In the genomic region with DNA sequence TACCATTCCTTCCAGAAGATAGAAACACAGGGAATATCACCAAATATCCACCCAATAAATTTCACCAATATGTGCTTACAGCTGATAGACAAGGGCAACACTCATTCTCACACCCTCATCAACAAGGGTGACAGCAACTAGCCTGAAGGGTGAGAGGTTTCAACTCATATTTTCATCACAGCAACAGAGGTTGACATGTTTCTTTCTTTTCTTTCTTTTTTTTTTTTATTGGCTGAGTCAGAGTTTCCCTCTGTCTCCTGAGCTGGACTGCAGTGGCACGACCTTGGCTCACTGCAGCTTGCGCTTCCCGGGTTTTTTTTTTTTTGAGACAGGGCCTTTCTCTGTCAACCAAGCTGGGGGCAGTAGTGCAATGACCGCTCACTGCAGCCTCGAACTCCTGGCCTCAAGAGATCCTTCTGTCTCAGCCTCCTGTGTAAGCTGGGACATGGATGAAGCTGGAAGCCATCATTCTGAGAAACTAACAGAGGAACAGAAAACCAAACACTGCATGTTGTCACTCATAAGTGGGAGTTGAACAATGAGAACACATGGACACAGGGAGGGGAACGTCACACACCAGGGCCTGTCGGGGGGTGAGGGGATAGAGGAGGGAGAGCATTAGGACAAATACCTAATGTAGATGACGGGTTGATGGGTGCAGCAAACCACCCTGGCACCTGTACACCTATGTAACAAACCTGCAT, we compare ENCODE assay signal across 13 cellular contexts. TPM values are rescaled to one million over a fixed set of nuclear protein-coding genes. Genes with fewer than 3 reads are reported as not detected.
DNase-seq lines count a peak whose midpoint lies in the region; ATAC-seq, FAIRE-seq and TF ChIP-seq lines count a peak whose summit lies in the region.
"Had no signal": no experiment of that assay in that cellular context is flagged by ENCODE, and none has a peak within 500 bp of the region (broad histone marks: within the 10 kb centered on the region; RNA-seq: fewer than 3 reads in every experiment).

No MANE protein-coding gene starts in this region.

- peaks cover 7% of the 10 kb centered on the region for H3K4me1 Mint-ChIP-seq in Caco-2 (ENCODE audit: low read depth, unreplicated experiment)
- peaks cover 55 to 85% (median 77%) of the 10 kb centered on the region in 7 donors for H3K4me1 Mint-ChIP-seq in naive thymus-derived CD4-positive, alpha-beta T cell

- BruUV-seq in Caco-2 (replicated peaks; lab: Mats Ljungman, UMichigan) = no TSS peak

- intact Hi-C loops in Caco-2 (cut with micrococcal nuclease; ENCODE audit: unreplicated experiment) = no loop called here
- intact Hi-C loops in naive thymus-derived CD4-positive, alpha-beta T cell (cut with micrococcal nuclease) = loop anchor here (2.0 to 5.0 kb wide), 3 partner anchors 25 to 57 kb away; partner anchors contain the start of gene P2RY8 (in 1 of the 2)

- peaks cover 9% of the 10 kb centered on the region for H3K27me3 Mint-ChIP-seq in Caco-2 (ENCODE audit: insufficient read depth, unreplicated experiment)
- H3K27me3 Mint-ChIP-seq in naive thymus-derived CD4-positive, alpha-beta T cell = no peaks in the 10 kb centered on the region

- H3K36me3 Mint-ChIP-seq in Caco-2 (ENCODE audit: insufficient read depth, unreplicated experiment) = peaks cover 12% of the 10 kb centered on the region
- H3K36me3 Mint-ChIP-seq in naive thymus-derived CD4-positive, alpha-beta T cell = peaks cover 16 to 69% (median 45%) of the 10 kb centered on the region in 5 donors

- peak in 1 of 2 experiments; percentile 5 for DNase-seq in Caco-2
- peak; percentile 17 to 19 for DNase-seq in activated T-cell treated with anti-CD3 and anti-CD28 coated beads, Interleukin-2, amount 50 U/mL, for 48 hours
- peak in 1 of 9 donors; percentile 13 for DNase-seq in naive thymus-derived CD4-positive, alpha-beta T cell
- no peak for DNase-seq in GM20000 (ENCODE audit: low spot score)
- DNase-seq in RCC 7860 (ENCODE audit: low spot score) = no peak
- DNase-seq in epidermal melanocyte (ENCODE audit: insufficient read length, low spot score) = no peak
- DNase-seq in stimulated activated CD4-positive, alpha-beta T cell treated with anti-CD3 and anti-CD28 coated beads, Interleukin-4, amount 100 ng/mL, for 4 hours = no peak
- DNase-seq: COR-L47, foreskin keratinocyte, left colon, NCI-H1694 treated with DMSO at 0.1 percent for 48 hours, testis had no signal

- H3K27ac Mint-ChIP-seq in Caco-2 (ENCODE audit: unreplicated experiment) = peak overlapping the region; percentile 71
- H3K27ac Mint-ChIP-seq in naive thymus-derived CD4-positive, alpha-beta T cell = peak overlapping the region; percentile 90 to 99 (median 95)

- TF ChIP-seq CTCF in Caco-2 (IDR thresholded peaks at IDR 0.05; ENCODE audit: insufficient read depth in 1 of 2, low read depth in 1 of 2, low read length in 1 of 2, severe bottlenecking in 1 of 2, unreplicated experiment in 1 of 2) = no peak
- TF ChIP-seq CTCF in GM20000 (IDR thresholded peaks at IDR 0.05; ENCODE audit: extremely low read depth, missing control alignments) = no peak

- no peak for FAIRE-seq in RCC 7860 (lab: Jason Lieb, UNC)

- H3K27me3 ChIP-seq in Caco-2 (replicated peaks; ENCODE audit: control insufficient read depth, insufficient read depth, low read length) = no peaks in the 10 kb centered on the region
- no peaks in the 10 kb centered on the region for H3K27me3 ChIP-seq in naive thymus-derived CD4-positive, alpha-beta T cell (ENCODE audit: control insufficient read depth in 2 of 2, insufficient read depth in 2 of 2, low read length in 2 of 2)
- H3K27me3 ChIP-seq: foreskin keratinocyte, testis had no signal

- CTCF ChIA-PET in Caco-2 (lab: Charles Lee) = no interaction called here
- CTCF ChIA-PET in naive thymus-derived CD4-positive, alpha-beta T cell (lab: Charles Lee) = no interaction called here

- peak overlapping the region; percentile 94 for H3K27ac ChIP-seq in KOPT-K1 (ENCODE audit: low read depth, low read length, poor library complexity, severe bottlenecking)
- H3K27ac ChIP-seq in naive thymus-derived CD4-positive, alpha-beta T cell (ENCODE audit: low read depth, low read length) = peak overlapping the region; percentile 76
- H3K27ac ChIP-seq: foreskin keratinocyte, testis had no signal

- H3K9me3 Mint-ChIP-seq in Caco-2 (ENCODE audit: unreplicated experiment) = peaks cover 11% of the 10 kb centered on the region
- H3K9me3 Mint-ChIP-seq in naive thymus-derived CD4-positive, alpha-beta T cell = peaks cover 2 to 17% (median 7%) of the 10 kb centered on the region in 11 donors

- POLR2A ChIA-PET in Caco-2 (lab: Charles Lee) = no interaction called here
- POLR2A ChIA-PET in naive thymus-derived CD4-positive, alpha-beta T cell (lab: Charles Lee) = no interaction called here

- no peak overlapping the region for H3K4me3 Mint-ChIP-seq in Caco-2 (ENCODE audit: unreplicated experiment)
- peak overlapping the region in 9 of 10 donors; percentile 45 to 88 (median 54) for H3K4me3 Mint-ChIP-seq in naive thymus-derived CD4-positive, alpha-beta T cell

- H3K36me3 ChIP-seq in Caco-2 (ENCODE audit: control insufficient read depth, insufficient read depth, low read length) (no peaks in the 10 kb centered on the region), KOPT-K1 (ENCODE audit: insufficient read depth, low read length) (peaks cover 69% of the 10 kb centered on the region)
- H3K36me3 ChIP-seq in naive thymus-derived CD4-positive, alpha-beta T cell (ENCODE audit: control insufficient read depth in 2 of 3, insufficient read depth in 3 of 3, low read length in 3 of 3) = peaks cover 8 to 31% (median 17%) of the 10 kb centered on the region in 3 experiments

- H3K4me1 ChIP-seq in Caco-2 = no peaks in the 10 kb centered on the region
- H3K4me1 ChIP-seq in naive thymus-derived CD4-positive, alpha-beta T cell (ENCODE audit: control insufficient read depth in 2 of 2, insufficient read depth in 2 of 2, low read length in 2 of 2) = peaks cover 28 to 61% of the 10 kb centered on the region in 2 donors
- H3K4me1 ChIP-seq: foreskin keratinocyte, testis had no signal

- no peak for ATAC-seq in naive thymus-derived CD4-positive, alpha-beta T cell
- ATAC-seq: foreskin keratinocyte, left colon had no signal

- no peak overlapping the region for H3K4me3 ChIP-seq in Caco-2 (ENCODE audit: low read depth, low read length)
- H3K4me3 ChIP-seq in naive thymus-derived CD4-positive, alpha-beta T cell (ENCODE audit: low read length) = no peak overlapping the region
- H3K4me3 ChIP-seq: testis had no signal

- H3K9me3 ChIP-seq in Caco-2 = no peaks in the 10 kb centered on the region
- H3K9me3 ChIP-seq in KOPT-K1 (ENCODE audit: insufficient read depth, low read length, poor library complexity, severe bottlenecking) = peaks cover 15% of the 10 kb centered on the region
- H3K9me3 ChIP-seq in naive thymus-derived CD4-positive, alpha-beta T cell (ENCODE audit: control insufficient read depth in 2 of 3, low read length in 3 of 3) = no peaks in the 10 kb centered on the region
- H3K9me3 ChIP-seq: testis had no signal

RNA-seq across cellular contexts. Expression of gene ASMTL, which starts 27.5 kb away (rescaled TPM):
- total RNA-seq in Caco-2 (2022) = 15.4 and 17.4 TPM in 2 replicates
- total RNA-seq in naive thymus-derived CD4-positive, alpha-beta T cell = 10 to 100 TPM; 30.9 to 50.0 (median 41.7) TPM
- 10 to 100 TPM; 41.0 to 46.0 TPM for polyA plus RNA-seq in naive thymus-derived CD4-positive, alpha-beta T cell

RNA-seq across cellular contexts. Expression of gene P2RY8, which starts 56.8 kb away (rescaled TPM):
- total RNA-seq in Caco-2 (2022) = not detected in 2 replicates
- total RNA-seq in naive thymus-derived CD4-positive, alpha-beta T cell = 100 to 1,000 TPM; 109 to 158 (median 122) TPM
- polyA plus RNA-seq in naive thymus-derived CD4-positive, alpha-beta T cell = 100 to 1,000 TPM; 221 to 277 TPM
- total RNA-seq: foreskin keratinocyte had no signal
- polyA plus RNA-seq: foreskin keratinocyte had no signal

Comparison
In these comparisons a context has a peak if more than half of its experiments do, and no peak if none do; other contexts are left out.
1. DNase-seq: peak in activated T-cell treated with anti-CD3 and anti-CD28 coated beads, Interleukin-2, amount 50 U/mL, for 48 hours (2 of 2); none in GM20000 (single experiment), RCC 7860 (single experiment), epidermal melanocyte (single experiment) and stimulated activated CD4-positive, alpha-beta T cell treated with anti-CD3 and anti-CD28 coated beads, Interleukin-4, amount 100 ng/mL, for 4 hours (0 of 2).
2. RNA of gene P2RY8, which starts 56.8 kb away (total RNA-seq): 109 to 158 TPM in naive thymus-derived CD4-positive, alpha-beta T cell; not detected in Caco-2; every median in the first group is over 100 times any median in the second.